Comparison of ENCODE assay signal across 1 cellular context in the genomic region with DNA sequence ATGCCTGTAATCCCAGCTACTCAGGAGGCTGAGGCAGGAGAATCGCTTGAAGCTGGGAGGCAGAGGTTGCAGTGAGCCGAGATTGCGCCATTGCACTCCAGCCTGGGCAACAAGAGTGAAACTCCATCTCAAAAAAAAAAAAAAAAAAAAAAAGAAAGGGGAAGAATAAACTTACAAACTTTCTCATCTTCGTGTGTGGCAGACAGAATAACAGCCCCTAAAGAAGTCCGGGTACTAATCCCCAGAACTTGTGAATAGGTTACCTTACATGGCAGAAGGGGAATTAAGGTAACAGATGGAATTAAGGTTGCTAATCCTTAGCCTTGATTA.
A peak's percentile ranks its signal among the peaks of the same experiment; 100 is the strongest.
TF ChIP-seq lines count a peak whose summit lies in the region.

No MANE protein-coding gene starts in this region.

TF ChIP-seq in GM12878, 131 proteins besides CTCF, POLR2A, EP300 and RAD21:
- 0 out of 2 replicates have a peak, but pooled peaks have one; percentile 34 for TF ChIP-seq HDGF (IDR thresholded peaks at IDR 0.05)
- 0 out of 2 replicates have a peak, but pooled peaks have one; percentile 19 for TF ChIP-seq SMARCA5 (IDR thresholded peaks at IDR 0.05)
- TF ChIP-seq, protein P1, sequence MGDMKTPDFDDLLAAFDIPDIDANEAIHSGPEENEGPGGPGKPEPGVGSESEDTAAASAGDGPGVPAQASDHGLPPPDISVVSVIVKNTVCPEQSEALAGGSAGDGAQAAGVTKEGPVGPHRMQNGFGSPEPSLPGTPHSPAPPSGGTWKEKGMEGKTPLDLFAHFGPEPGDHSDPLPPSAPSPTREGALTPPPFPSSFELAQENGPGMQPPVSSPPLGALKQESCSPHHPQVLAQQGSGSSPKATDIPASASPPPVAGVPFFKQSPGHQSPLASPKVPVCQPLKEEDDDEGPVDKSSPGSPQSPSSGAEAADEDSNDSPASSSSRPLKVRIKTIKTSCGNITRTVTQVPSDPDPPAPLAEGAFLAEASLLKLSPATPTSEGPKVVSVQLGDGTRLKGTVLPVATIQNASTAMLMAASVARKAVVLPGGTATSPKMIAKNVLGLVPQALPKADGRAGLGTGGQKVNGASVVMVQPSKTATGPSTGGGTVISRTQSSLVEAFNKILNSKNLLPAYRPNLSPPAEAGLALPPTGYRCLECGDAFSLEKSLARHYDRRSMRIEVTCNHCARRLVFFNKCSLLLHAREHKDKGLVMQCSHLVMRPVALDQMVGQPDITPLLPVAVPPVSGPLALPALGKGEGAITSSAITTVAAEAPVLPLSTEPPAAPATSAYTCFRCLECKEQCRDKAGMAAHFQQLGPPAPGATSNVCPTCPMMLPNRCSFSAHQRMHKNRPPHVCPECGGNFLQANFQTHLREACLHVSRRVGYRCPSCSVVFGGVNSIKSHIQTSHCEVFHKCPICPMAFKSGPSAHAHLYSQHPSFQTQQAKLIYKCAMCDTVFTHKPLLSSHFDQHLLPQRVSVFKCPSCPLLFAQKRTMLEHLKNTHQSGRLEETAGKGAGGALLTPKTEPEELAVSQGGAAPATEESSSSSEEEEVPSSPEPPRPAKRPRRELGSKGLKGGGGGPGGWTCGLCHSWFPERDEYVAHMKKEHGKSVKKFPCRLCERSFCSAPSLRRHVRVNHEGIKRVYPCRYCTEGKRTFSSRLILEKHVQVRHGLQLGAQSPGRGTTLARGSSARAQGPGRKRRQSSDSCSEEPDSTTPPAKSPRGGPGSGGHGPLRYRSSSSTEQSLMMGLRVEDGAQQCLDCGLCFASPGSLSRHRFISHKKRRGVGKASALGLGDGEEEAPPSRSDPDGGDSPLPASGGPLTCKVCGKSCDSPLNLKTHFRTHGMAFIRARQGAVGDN (IDR thresholded peaks at IDR 0.05): 0 out of 2 replicates have a peak, but pooled peaks have one; percentile 3
- TF ChIP-seq, protein P2, sequence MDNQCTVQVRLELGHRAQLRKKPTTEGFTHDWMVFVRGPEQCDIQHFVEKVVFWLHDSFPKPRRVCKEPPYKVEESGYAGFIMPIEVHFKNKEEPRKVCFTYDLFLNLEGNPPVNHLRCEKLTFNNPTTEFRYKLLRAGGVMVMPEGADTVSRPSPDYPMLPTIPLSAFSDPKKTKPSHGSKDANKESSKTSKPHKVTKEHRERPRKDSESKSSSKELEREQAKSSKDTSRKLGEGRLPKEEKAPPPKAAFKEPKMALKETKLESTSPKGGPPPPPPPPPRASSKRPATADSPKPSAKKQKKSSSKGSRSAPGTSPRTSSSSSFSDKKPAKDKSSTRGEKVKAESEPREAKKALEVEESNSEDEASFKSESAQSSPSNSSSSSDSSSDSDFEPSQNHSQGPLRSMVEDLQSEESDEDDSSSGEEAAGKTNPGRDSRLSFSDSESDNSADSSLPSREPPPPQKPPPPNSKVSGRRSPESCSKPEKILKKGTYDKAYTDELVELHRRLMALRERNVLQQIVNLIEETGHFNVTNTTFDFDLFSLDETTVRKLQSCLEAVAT (IDR thresholded peaks at IDR 0.05): peak; percentile 40
TF ChIP-seq in GM12878: peak in this region for 4; not testable (repeated sequence) for 127.
